ENCODE assay signal across 1 cellular context in the genomic region with DNA sequence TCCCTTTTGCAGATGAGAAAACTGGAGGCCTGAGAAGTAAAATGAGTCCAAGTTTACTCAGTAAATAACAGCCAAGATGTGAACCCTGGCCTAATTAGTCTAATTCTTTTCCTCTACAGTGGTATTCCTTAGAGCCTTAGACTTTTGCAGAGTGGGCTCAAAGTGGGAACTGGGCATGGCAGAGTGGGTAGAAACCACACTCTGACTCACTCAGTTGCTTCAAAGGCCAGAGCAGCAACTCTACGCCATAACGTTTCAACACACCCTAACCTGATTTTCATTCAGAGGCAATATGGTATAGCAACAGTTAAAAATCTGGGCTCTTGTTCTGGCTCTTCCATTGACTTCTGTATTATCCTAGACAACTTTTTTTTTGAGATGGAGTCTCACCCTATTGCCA.
TF ChIP-seq lines count a peak whose summit lies in the region.

No MANE protein-coding gene starts in this region.

TF ChIP-seq in HepG2, 621 proteins besides CTCF, POLR2A, EP300 and RAD21:
- TF ChIP-seq ZBTB8A (CRISPR knock-in tag; IDR thresholded peaks at IDR 0.05; ENCODE audit: borderline replicate concordance, low read depth), result no peak
- no peak for TF ChIP-seq KMT2B (CRISPR knock-in tag; IDR thresholded peaks at IDR 0.05)
- TF ChIP-seq, protein P1, sequence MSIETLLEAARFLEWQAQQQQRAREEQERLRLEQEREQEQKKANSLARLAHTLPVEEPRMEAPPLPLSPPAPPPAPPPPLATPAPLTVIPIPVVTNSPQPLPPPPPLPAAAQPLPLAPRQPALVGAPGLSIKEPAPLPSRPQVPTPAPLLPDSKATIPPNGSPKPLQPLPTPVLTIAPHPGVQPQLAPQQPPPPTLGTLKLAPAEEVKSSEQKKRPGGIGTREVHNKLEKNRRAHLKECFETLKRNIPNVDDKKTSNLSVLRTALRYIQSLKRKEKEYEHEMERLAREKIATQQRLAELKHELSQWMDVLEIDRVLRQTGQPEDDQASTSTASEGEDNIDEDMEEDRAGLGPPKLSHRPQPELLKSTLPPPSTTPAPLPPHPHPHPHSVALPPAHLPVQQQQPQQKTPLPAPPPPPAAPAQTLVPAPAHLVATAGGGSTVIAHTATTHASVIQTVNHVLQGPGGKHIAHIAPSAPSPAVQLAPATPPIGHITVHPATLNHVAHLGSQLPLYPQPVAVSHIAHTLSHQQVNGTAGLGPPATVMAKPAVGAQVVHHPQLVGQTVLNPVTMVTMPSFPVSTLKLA (IDR thresholded peaks at IDR 0.05), result no peak
- TF ChIP-seq PHF21A (CRISPR knock-in tag; IDR thresholded peaks at IDR 0.05), result no peak
- TF ChIP-seq ZBTB33 (CRISPR knock-in tag; IDR thresholded peaks at IDR 0.05), result no peak
- TF ChIP-seq, protein P2, sequence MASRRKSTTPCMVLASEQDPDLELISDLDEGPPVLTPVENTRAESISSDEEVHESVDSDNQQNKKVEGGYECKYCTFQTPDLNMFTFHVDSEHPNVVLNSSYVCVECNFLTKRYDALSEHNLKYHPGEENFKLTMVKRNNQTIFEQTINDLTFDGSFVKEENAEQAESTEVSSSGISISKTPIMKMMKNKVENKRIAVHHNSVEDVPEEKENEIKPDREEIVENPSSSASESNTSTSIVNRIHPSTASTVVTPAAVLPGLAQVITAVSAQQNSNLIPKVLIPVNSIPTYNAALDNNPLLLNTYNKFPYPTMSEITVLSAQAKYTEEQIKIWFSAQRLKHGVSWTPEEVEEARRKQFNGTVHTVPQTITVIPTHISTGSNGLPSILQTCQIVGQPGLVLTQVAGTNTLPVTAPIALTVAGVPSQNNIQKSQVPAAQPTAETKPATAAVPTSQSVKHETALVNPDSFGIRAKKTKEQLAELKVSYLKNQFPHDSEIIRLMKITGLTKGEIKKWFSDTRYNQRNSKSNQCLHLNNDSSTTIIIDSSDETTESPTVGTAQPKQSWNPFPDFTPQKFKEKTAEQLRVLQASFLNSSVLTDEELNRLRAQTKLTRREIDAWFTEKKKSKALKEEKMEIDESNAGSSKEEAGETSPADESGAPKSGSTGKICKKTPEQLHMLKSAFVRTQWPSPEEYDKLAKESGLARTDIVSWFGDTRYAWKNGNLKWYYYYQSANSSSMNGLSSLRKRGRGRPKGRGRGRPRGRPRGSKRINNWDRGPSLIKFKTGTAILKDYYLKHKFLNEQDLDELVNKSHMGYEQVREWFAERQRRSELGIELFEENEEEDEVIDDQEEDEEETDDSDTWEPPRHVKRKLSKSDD (CRISPR knock-in tag; IDR thresholded peaks at IDR 0.05; ENCODE audit: low read depth), result no peak
- no peak for TF ChIP-seq GATAD1 (CRISPR knock-in tag; IDR thresholded peaks at IDR 0.05)
- no peak for TF ChIP-seq ZNF782 (CRISPR knock-in tag; IDR thresholded peaks at IDR 0.05; ENCODE audit: borderline replicate concordance)
- no peak for TF ChIP-seq ZNF333 (CRISPR knock-in tag; IDR thresholded peaks at IDR 0.05; ENCODE audit: borderline replicate concordance)
- no peak for TF ChIP-seq NCOA5 (CRISPR knock-in tag; IDR thresholded peaks at IDR 0.05)
- TF ChIP-seq ZNF513 (CRISPR knock-in tag; conservative IDR thresholded peaks at IDR 0.05), result no peak
- no peak for TF ChIP-seq ZNF7 (CRISPR knock-in tag; IDR thresholded peaks at IDR 0.05)
- TF ChIP-seq TEAD3 (CRISPR knock-in tag; optimal IDR thresholded peaks at IDR 0.05; ENCODE audit: borderline replicate concordance), result no peak
